In the genomic region with DNA sequence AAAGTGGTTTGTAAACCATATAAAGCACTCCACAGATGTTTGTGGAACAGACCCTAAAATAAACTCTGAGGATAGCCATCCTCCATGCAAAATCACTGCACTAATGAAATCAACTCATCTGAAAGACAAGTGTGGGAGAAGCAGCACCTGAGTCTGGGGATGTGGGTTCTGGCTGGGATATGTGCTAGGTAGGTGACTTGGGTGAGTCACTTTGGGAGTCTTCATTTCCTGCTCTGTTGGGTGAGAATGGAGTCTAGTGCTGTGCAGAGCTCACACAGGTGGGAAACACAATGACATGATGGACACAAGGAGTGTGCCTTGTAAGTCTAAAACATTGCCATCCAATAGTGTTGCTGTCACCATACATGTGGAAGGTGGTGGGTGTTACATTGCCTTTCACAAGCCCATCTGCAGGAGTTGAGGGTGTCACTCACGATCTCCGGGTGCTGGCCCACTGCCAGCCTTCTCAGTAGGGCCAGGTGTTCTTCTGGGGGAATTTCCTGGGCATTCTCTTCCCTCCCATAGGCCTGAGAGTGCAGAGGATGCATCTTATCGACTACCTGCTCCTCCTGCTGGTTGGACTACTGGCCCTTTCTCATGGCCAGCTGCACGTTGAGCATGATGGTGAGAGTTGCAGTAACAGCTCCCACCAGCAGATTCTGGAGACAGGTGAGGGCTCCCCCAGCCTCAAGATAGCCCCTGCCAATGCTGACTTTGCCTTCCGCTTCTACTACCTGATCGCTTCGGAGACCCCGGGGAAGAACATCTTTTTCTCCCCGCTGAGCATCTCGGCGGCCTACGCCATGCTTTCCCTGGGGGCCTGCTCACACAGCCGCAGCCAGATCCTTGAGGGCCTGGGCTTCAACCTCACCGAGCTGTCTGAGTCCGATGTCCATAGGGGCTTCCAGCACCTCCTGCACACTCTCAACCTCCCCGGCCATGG, we compare ENCODE assay signal across 1 cellular context.
A peak's percentile ranks its signal among the peaks of the same experiment; 100 is the strongest.
TF ChIP-seq lines count a peak whose summit lies in the region.

No MANE protein-coding gene starts in this region.

TF ChIP-seq in HepG2, 621 proteins besides CTCF, POLR2A, EP300 and RAD21 (continued from another document):
- 0 out of 2 replicates have a peak, but pooled peaks have one; percentile 6 for TF ChIP-seq ETV5 (CRISPR knock-in tag; IDR thresholded peaks at IDR 0.05; ENCODE audit: borderline replicate concordance)
